Comparison of ENCODE assay signal across 8 cellular contexts in the genomic region with DNA sequence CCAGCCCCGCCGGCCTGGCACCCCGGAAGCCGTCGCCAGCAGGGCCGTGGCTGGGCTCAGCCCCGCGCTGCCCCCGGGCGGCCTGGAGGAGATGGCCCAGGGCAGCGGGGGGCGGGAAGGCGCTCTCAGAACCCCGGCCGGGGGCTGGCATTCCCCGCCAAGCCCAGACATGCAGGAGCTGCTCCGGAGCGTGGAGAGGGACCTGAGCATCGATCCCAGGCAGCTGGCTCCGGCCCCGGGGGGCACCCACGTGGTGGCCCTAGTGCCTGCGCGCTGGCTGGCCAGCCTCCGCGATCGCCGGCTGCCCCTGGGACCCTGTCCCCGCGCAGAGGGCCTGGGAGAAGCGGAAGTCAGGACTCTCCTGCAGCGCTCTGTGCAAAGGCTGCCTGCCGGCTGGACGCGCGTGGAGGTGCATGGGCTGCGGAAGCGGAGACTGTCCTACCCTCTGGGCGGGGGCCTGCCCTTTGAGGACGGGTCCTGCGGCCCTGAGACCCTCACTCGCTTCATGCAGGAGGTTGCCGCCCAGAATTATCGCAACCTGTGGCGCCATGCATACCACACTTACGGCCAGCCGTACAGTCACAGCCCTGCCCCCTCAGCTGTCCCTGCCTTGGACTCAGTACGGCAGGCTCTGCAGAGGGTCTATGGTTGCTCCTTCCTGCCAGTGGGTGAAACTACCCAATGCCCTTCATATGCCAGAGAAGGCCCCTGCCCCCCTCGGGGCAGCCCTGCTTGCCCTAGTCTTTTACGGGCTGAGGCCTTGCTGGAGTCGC. TPM values are rescaled to one million over a fixed set of nuclear protein-coding genes. Genes with fewer than 3 reads are reported as not detected.
DNase-seq lines count a peak whose midpoint lies in the region; ATAC-seq and TF ChIP-seq lines count a peak whose summit lies in the region.

No MANE protein-coding gene starts in this region.

- H3K4me1 ChIP-seq in Loucy (ENCODE audit: insufficient read depth, low read length, poor library complexity, severe bottlenecking) (peaks cover 32% of the 10 kb centered on the region), left lung (peaks cover 16 to 93% of the 10 kb centered on the region in 2 donors)

- H3K27me3 Mint-ChIP-seq in CD14-positive monocyte (ENCODE audit: low read depth in 3 of 3) (peaks cover 0 to 2% (median 0%) of the 10 kb centered on the region in 3 donors), MCF 10A (ENCODE audit: insufficient read depth, unreplicated experiment) (no peaks in the 10 kb centered on the region)

- H3F3A ChIP-seq in Loucy (ENCODE audit: low read depth), result no peaks in the 10 kb centered on the region

- CTCF ChIA-PET in MCF 10A (lab: Yijun Ruan, JAX), result interaction anchor here (0.6 to 8.9 kb wide), 4 partner anchors 59 to 1192 kb away, joined by 3 to 211 read pairs (median 4); no protein-coding TSS in a partner anchor

- H3K9me2 ChIP-seq in Loucy (replicated peaks; ENCODE audit: low read depth, low read length), result no peaks in the 10 kb centered on the region

- peak overlapping the region; percentile 77 for H3K4me3 ChIP-seq in Loucy (ENCODE audit: low read length, poor library complexity, severe bottlenecking)
- peak overlapping the region; percentile 67 to 94 for H3K4me3 ChIP-seq in left lung

- H3K79me2 ChIP-seq in Loucy (ENCODE audit: insufficient read depth, low read length), result peaks cover 9% of the 10 kb centered on the region; the same call in 1 of the 2 replicates

- H3K4me1 Mint-ChIP-seq in CD14-positive monocyte (peaks cover 41% of the 10 kb centered on the region), MCF 10A (ENCODE audit: insufficient read depth, unreplicated experiment) (peaks cover 19% of the 10 kb centered on the region)

- ATAC-seq in GM21360 (IDR thresholded peaks at IDR 0.05; ENCODE audit: unreplicated experiment) (peak; percentile 17), left lung (peak; percentile 53)

- POLR2A ChIA-PET in MCF 10A (lab: Yijun Ruan, JAX), result interaction anchor here (0.6 to 2.7 kb wide), 13 partner anchors 9 to 320 kb away, joined by 3 to 14 read pairs (median 4); no protein-coding TSS in a partner anchor

- no peaks in the 10 kb centered on the region for H3K9me3 ChIP-seq in Loucy (ENCODE audit: insufficient read depth, low read depth, low read length)
- H3K9me3 ChIP-seq in left lung, result no peaks in the 10 kb centered on the region

- H3K27me3 ChIP-seq in Loucy (ENCODE audit: insufficient read depth, low read length, poor library complexity, severe bottlenecking), result no peaks in the 10 kb centered on the region
- no peaks in the 10 kb centered on the region for H3K27me3 ChIP-seq in left lung

- H3K27ac Mint-ChIP-seq in CD14-positive monocyte, result peak overlapping the region; percentile 25 to 76 (median 48)
- H3K27ac Mint-ChIP-seq in MCF 10A (ENCODE audit: low read depth, unreplicated experiment), result no peak overlapping the region

- peak; percentile 39 for TF ChIP-seq CTCF in CD14-positive monocyte (IDR thresholded peaks at IDR 0.05)
- peak; percentile 19; the same call in 1 of the 2 replicates for TF ChIP-seq CTCF in Loucy (conservative IDR thresholded peaks at IDR 0.05; ENCODE audit: low read length)
- TF ChIP-seq CTCF in MCF 10A (IDR thresholded peaks at IDR 0.05; ENCODE audit: unreplicated experiment), result no peak
- TF ChIP-seq CTCF in left lung (IDR thresholded peaks at IDR 0.05), result no peak

- no peaks in the 10 kb centered on the region for H4K20me1 ChIP-seq in Loucy (ENCODE audit: insufficient read depth, low read length, poor library complexity, severe bottlenecking)

- H3K4me3 Mint-ChIP-seq in CD14-positive monocyte (peak overlapping the region; percentile 75 to 90), MCF 10A (ENCODE audit: unreplicated experiment) (peak overlapping the region; percentile 65)

- BruUV-seq in MCF 10A (replicated peaks; lab: Mats Ljungman, UMichigan), result no TSS peak

- no peaks in the 10 kb centered on the region for H3K9me3 Mint-ChIP-seq in CD14-positive monocyte
- no peaks in the 10 kb centered on the region for H3K9me3 Mint-ChIP-seq in MCF 10A (ENCODE audit: unreplicated experiment)

- DNase-seq in CD14-positive monocyte (ENCODE audit: low spot score), result peak; percentile 58
- no peak for DNase-seq in MCF 10A (ENCODE audit: unreplicated experiment)
- DNase-seq in left lung, result peak in 1 of 2 donors; percentile 87
- DNase-seq in NCI-H1436 (lab: John Stamatoyannopoulos, UW), result no peak
- no peak for DNase-seq in NCI-H1930 (lab: John Stamatoyannopoulos, UW)

- H3K9ac ChIP-seq in Loucy (ENCODE audit: low read depth, low read length, poor library complexity, severe bottlenecking), result peak overlapping the region; percentile 73

- H3K36me3 ChIP-seq in Loucy (ENCODE audit: insufficient read depth, low read length) (no peaks in the 10 kb centered on the region), left lung (peaks cover 0 to 38% of the 10 kb centered on the region in 2 donors)

- peaks cover 15 to 43% of the 10 kb centered on the region in 2 donors for H3K36me3 Mint-ChIP-seq in CD14-positive monocyte
- H3K36me3 Mint-ChIP-seq in MCF 10A (ENCODE audit: insufficient read depth, unreplicated experiment), result peaks cover 23% of the 10 kb centered on the region

- H3K27ac ChIP-seq in left lung (peak overlapping the region; percentile 85 to 88), temporal lobe (ENCODE audit: low read depth, low read length) (peak overlapping the region; percentile 50)

- intact Hi-C loops in CD14-positive monocyte (cut with micrococcal nuclease), result loop anchor here (2.0 to 10.0 kb wide), 2 partner anchors 58 to 110 kb away; partner anchors contain the start of gene RPA1 (in 1 of the 2)
- intact Hi-C loops in MCF 10A (cut with micrococcal nuclease), result no loop called here
- intact Hi-C loops in left lung (cut with DNase I), result loop anchor here (5.0 to 10.0 kb wide), 2 partner anchors 47 to 50 kb away; no protein-coding TSS in a partner anchor

- H3K4me2 ChIP-seq in Loucy (ENCODE audit: low read depth, low read length, poor library complexity, severe bottlenecking), result peak overlapping the region; percentile 85

- peak overlapping the region; percentile 70; the same call in 1 of the 2 replicates for H2AFZ ChIP-seq in Loucy (ENCODE audit: low read length)

RNA-seq across cellular contexts. Expression of gene WDR81, which starts 0.6 kb away (rescaled TPM):
- 1 to 10 TPM; 6.2 to 8.8 TPM for polyA plus RNA-seq in CD14-positive monocyte
- 17.4 and 19.4 TPM in 2 replicates for total RNA-seq in MCF 10A (2022)
- total RNA-seq in left lung, result 10 to 100 TPM; 31.8 to 44.2 TPM
- 8.9 TPM for total RNA-seq in temporal lobe

RNA-seq across cellular contexts. Expression of gene TLCD2, which starts 14.9 kb away (rescaled TPM):
- not detected for polyA plus RNA-seq in CD14-positive monocyte
- total RNA-seq in MCF 10A (2022) (2.5 and 4.0 TPM in 2 replicates), left lung (10 to 100 TPM in 1 of 2 donors, 1 to 10 TPM in 1; 7.3 to 14.4 TPM), temporal lobe (0.25 TPM)

RNA-seq across cellular contexts. Expression of gene SERPINF2, which starts 17.6 kb away (rescaled TPM):
- polyA plus RNA-seq in CD14-positive monocyte, result under 1 TPM; 0.75 to 0.79 TPM
- total RNA-seq in MCF 10A (2022) (0.56 and 0.66 TPM in 2 replicates), left lung (10 to 100 TPM in 1 of 2 donors, 1 to 10 TPM in 1; 4.2 to 32.6 TPM), temporal lobe (not detected)

RNA-seq across cellular contexts. Expression of gene SERPINF1, which starts 36.8 kb away (rescaled TPM):
- 1 to 10 TPM; 8.0 to 9.9 TPM for polyA plus RNA-seq in CD14-positive monocyte
- 1.8 TPM in 1 of 2 replicates, not detected in the other for total RNA-seq in MCF 10A (2022)
- total RNA-seq in left lung, result 100 to 1,000 TPM; 218 to 224 TPM
- total RNA-seq in temporal lobe, result 11.8 TPM

RNA-seq across cellular contexts. Expression of gene PRPF8, which starts 40.4 kb away (rescaled TPM):
- polyA plus RNA-seq in CD14-positive monocyte, result 10 to 100 TPM; 53.3 to 78.0 TPM
- total RNA-seq in MCF 10A (2022) (239 and 261 TPM in 2 replicates), left lung (100 to 1,000 TPM; 230 to 268 TPM), temporal lobe (132 TPM)

Comparison
In these comparisons a context has a peak if more than half of its experiments do, and no peak if none do; other contexts are left out.
1. CTCF ChIP-seq: peak in CD14-positive monocyte (single experiment) and Loucy (single experiment); none in MCF 10A (single experiment) and left lung (0 of 2).